ENCODE assay signal across 9 cellular contexts in the genomic region with DNA sequence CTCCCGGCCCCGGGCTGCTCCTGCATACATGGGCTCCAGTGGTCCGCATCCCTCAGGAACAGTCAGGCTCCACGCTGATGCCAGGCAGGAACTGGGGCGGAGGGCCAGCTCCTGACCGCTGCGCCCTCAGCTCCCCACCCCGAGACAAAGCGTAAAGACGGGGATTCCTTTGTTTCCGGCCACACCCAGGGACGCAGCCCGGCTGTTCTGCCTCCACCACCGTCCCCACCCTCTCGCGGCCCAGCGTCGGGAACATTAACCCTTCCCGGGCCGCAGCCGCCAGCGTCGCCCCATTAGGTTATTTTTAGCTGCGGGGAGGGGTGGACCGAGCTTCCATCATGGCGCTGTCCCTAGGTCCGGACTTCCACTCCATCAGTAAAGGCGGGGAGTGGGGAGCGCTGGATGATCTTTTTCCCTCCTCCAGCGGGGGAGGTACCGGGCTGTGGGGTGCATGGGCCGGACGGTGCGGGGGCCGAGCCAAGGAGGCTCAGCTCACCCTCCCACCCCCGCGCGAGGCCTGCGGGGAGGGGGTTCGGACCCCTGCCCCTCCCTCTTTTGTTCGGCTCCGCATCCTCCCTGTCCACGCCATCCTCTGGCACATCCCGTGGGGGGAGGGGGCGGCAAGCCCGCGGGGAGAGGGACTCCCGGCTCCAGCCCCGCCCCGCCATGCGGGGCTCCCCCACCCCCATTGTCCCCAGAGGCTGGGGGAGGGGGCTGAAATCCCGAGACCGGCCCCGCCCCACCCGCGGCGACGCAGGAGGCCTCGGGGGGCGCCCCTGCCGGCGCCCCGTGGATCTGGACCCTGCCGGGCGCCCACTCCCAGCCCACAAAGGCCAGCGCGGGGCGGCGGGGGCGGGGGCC. TPM values are rescaled to one million over a fixed set of nuclear protein-coding genes. Genes with fewer than 3 reads are reported as not detected.
DNase-seq lines count a peak whose midpoint lies in the region; ATAC-seq and TF ChIP-seq lines count a peak whose summit lies in the region.
"Had no signal": no experiment of that assay in that cellular context is flagged by ENCODE, and none has a peak within 500 bp of the region (broad histone marks: within the 10 kb centered on the region; RNA-seq: fewer than 3 reads in every experiment).

No MANE protein-coding gene starts in this region.

- in situ Hi-C loops in gastrocnemius medialis (cut with MboI; ENCODE audit: low sequenced_read_pairs in 4 of 4), result no loop called here

- H3K4me3 ChIP-seq in H7 (ENCODE audit: insufficient read depth, low read depth, low read length) (peak overlapping the region; percentile 81), iPS-15b (ENCODE audit: low read depth, low read length) (peak overlapping the region; percentile 79), gastrocnemius medialis (peak overlapping the region in 3 of 4 donors; percentile 30 to 35 (median 31))

- H3K36me3 ChIP-seq in H7 (replicated peaks; ENCODE audit: control insufficient read depth, insufficient read depth, low read length) (no peaks in the 10 kb centered on the region), iPS-15b (ENCODE audit: control insufficient read depth, insufficient read depth, low read length) (no peaks in the 10 kb centered on the region), gastrocnemius medialis (no peaks in the 10 kb centered on the region)

- H3K9me3 ChIP-seq in iPS-15b (ENCODE audit: control insufficient read depth, insufficient read depth, low read length) (no peaks in the 10 kb centered on the region), gastrocnemius medialis (no peaks in the 10 kb centered on the region)

- no peak overlapping the region for H3K27ac ChIP-seq in gastrocnemius medialis

- intact Hi-C loops in gastrocnemius medialis (cut with DNase I; ENCODE audit: low total_unique reads), result no loop called here

- H3K27me3 ChIP-seq in H7 (ENCODE audit: control insufficient read depth, insufficient read depth, low read length) (peaks cover 30% of the 10 kb centered on the region), iPS-15b (ENCODE audit: control insufficient read depth, insufficient read depth, low read length) (peaks cover 34% of the 10 kb centered on the region), gastrocnemius medialis (peaks cover 50 to 66% (median 52%) of the 10 kb centered on the region in 3 donors)

- ATAC-seq in SK-N-SH treated with all-trans-retinoic acid at 6 μM for 48 hours (peak; percentile 27; the same call in 2 of the 3 replicates), gastrocnemius medialis (no peak), GM18873 (IDR thresholded peaks at IDR 0.05; ENCODE audit: low FRiP score, unreplicated experiment) (no peak)

- peak overlapping the region; percentile 81 for H3K9ac ChIP-seq in iPS-15b (ENCODE audit: low read depth, low read length)

- no peak for TF ChIP-seq CTCF in gastrocnemius medialis (IDR thresholded peaks at IDR 0.05 in 4 of 5, conservative IDR thresholded peaks at IDR 0.05 in 1 of 5)

- H3K4me1 ChIP-seq in iPS-15b (ENCODE audit: control insufficient read depth, insufficient read depth, low read length) (peaks cover 24% of the 10 kb centered on the region), gastrocnemius medialis (peaks cover 0 to 5% of the 10 kb centered on the region in 2 donors)

- no peak for TF ChIP-seq POLR2A in gastrocnemius medialis (IDR thresholded peaks at IDR 0.05)

- DNase-seq in H7, result peak; percentile 81
- DNase-seq in gastrocnemius medialis, result no peak
- no peak for DNase-seq in NK-92 treated with Interleukin-12 subunit alpha and Interleukin-12 subunit beta, amount 100 ng/mL, for 24 hours (lab: John Stamatoyannopoulos, UW)
- no peak for DNase-seq in stimulated activated CD4-positive, alpha-beta T cell treated with anti-CD3 and anti-CD28 coated beads, Interleukin-1b, Interleukin-23, amount 100 ng/mL, for 48 hours
- DNase-seq in stimulated activated naive CD4-positive, alpha-beta T cell treated with Interleukin-2 at 50 U/mL for 16 hours (lab: John Stamatoyannopoulos, UW), result no peak
- DNase-seq: activated effector memory CD4-positive, alpha-beta T cell treated with anti-CD3 and anti-CD28 coated beads, Interleukin-2, amount 50 U/mL, for 16 hours had no signal

TF ChIP-seq in SK-N-SH treated with all-trans-retinoic acid at 6 μM for 48 hours, 23 proteins besides CTCF, POLR2A, EP300 and RAD21:
- TF ChIP-seq ISL1 (CRISPR knock-in tag; IDR thresholded peaks at IDR 0.05), result no peak
- no peak for TF ChIP-seq CSDC2 (CRISPR knock-in tag; IDR thresholded peaks at IDR 0.05)
- no peak for TF ChIP-seq TCF4 (CRISPR knock-in tag; IDR thresholded peaks at IDR 0.05; ENCODE audit: borderline replicate concordance)
- TF ChIP-seq ZNF565 (CRISPR knock-in tag; conservative IDR thresholded peaks at IDR 0.05; ENCODE audit: low read depth), result no peak
- no peak for TF ChIP-seq ESRRG (CRISPR knock-in tag; IDR thresholded peaks at IDR 0.05)

RNA-seq across cellular contexts. Expression of a gene that starts 5.3 kb away (rescaled TPM):
- 101 and 106 TPM in 2 replicates for total RNA-seq in H7 (2014; rRNA removed; shearing (Covaris generic))
- under 1 TPM in 2 of 4 donors, not detected in 2; 0.39 to 0.66 TPM for total RNA-seq in gastrocnemius medialis

Comparison
In these comparisons a context has a peak if more than half of its experiments do, and no peak if none do; other contexts are left out.
1. H3K4me3 ChIP-seq: peak in every context shown above with its lines; median percentile 81 in H7; 79 in iPS-15b; 31 in gastrocnemius medialis.
2. RNA of a gene that starts 5.3 kb away (total RNA-seq): 101 to 106 TPM in H7; 0.39 to 0.66 TPM in gastrocnemius medialis; every median in the first group is over 10 times any median in the second.